8 cellular contexts compared by ENCODE assay signal in the genomic region with DNA sequence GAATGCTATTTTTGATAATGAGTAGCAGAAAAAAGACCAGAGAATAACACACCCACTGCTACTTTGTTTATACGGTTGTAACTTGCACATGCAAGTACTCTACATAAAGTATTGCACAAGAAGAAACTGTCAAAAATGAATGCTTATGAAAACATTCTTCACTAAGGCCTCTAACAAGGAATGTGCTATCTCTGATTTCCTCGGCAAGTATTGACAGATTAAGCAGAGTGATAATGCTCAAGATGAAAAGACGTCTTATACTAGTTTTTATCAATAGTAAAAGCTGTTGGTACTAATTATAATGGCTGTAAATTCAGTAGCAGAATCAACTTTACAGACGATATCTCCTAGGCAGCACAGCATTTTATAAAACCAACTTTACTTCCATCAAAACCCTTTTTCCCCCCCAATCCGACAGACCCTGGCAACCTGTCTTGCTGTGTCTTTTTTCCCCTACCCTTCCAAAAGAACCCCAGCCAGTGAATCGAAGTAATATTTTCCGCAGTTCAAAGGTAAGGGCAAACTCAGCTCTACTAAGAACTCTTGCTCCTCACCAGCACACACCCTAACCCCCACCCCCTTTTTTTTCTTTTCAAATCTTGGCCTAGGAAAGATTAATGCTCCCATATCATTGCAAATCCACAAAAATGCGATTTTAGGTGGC. TPM values are rescaled to one million over a fixed set of nuclear protein-coding genes. Genes with fewer than 3 reads are reported as not detected.
A peak's percentile ranks its signal among the peaks of the same experiment; 100 is the strongest.
DNase-seq lines count a peak whose midpoint lies in the region; ATAC-seq, FAIRE-seq and TF ChIP-seq lines count a peak whose summit lies in the region.

No MANE protein-coding gene starts in this region.

- intact Hi-C loops in heart left ventricle (cut with DNase I), result loop anchor here in 7 of 10 donors (1.0 to 10.0 kb wide), 8 partner anchors 54 to 201 kb away; partner anchors contain the start of gene OCIAD2 (in 1 of the 7)
- intact Hi-C loops in cardiac septum (cut with DNase I), result loop anchor here (5.0 to 10.0 kb wide), 4 partner anchors 54 to 201 kb away; no protein-coding TSS in a partner anchor

- no peak for FAIRE-seq in frontal cortex (lab: Jason Lieb, UNC)

- peak overlapping the region; percentile 91 to 98 (median 97) for H3K27ac ChIP-seq in heart left ventricle
- peak overlapping the region; percentile 89; the same call in 1 of the 2 replicates for H3K27ac ChIP-seq in SJCRH30
- peak overlapping the region; percentile 88 for H3K27ac ChIP-seq in osteoblast (ENCODE audit: low read depth, low read length)

- no peak for ATAC-seq in heart left ventricle
- ATAC-seq in GM19324 (IDR thresholded peaks at IDR 0.05; ENCODE audit: low FRiP score, unreplicated experiment), result no peak

- peaks cover 4 to 56% (median 48%) of the 10 kb centered on the region in 12 donors for H3K4me1 ChIP-seq in heart left ventricle
- H3K4me1 ChIP-seq in SJCRH30, result 0 out of 2 replicates have a peak, but pooled peaks cover 2% of the 10 kb centered on the region
- H3K4me1 ChIP-seq in osteoblast (ENCODE audit: insufficient read depth, low read length), result peaks cover 12% of the 10 kb centered on the region

- DNase-seq in heart left ventricle, result no peak
- no peak for DNase-seq in cardiac septum (ENCODE audit: low spot score)
- peak in 1 of 2 experiments; percentile 20 for DNase-seq in SJCRH30
- no peak for DNase-seq in epithelial cell of proximal tubule (ENCODE audit: low read depth)
- DNase-seq in osteoblast (ENCODE audit: insufficient read length, low spot score, missing footprints), result peak; percentile 76
- no peak for DNase-seq in NCI-H1436 (lab: John Stamatoyannopoulos, UW)
- DNase-seq in frontal cortex (ENCODE audit: low spot score in 2 of 2), result no peak

- TF ChIP-seq CTCF in heart left ventricle (IDR thresholded peaks at IDR 0.05), result no peak
- TF ChIP-seq CTCF in epithelial cell of proximal tubule (conservative IDR thresholded peaks at IDR 0.05; ENCODE audit: low read depth, low read length), result no peak
- no peak for TF ChIP-seq CTCF in osteoblast (IDR thresholded peaks at IDR 0.05; ENCODE audit: extremely low read depth, low read depth, low read length)

- TF ChIP-seq POLR2A in heart left ventricle (IDR thresholded peaks at IDR 0.05), result no peak

- peak overlapping the region; percentile 85 for H2AFZ ChIP-seq in osteoblast (ENCODE audit: low read length)

- peaks cover 13% of the 10 kb centered on the region for H4K20me1 ChIP-seq in osteoblast (ENCODE audit: insufficient read depth, low read length)

- peak overlapping the region; percentile 92 for H3K4me2 ChIP-seq in osteoblast (ENCODE audit: insufficient read depth, low read length)

- H3K27me3 ChIP-seq in heart left ventricle, result no peaks in the 10 kb centered on the region
- no peaks in the 10 kb centered on the region for H3K27me3 ChIP-seq in SJCRH30
- no peaks in the 10 kb centered on the region for H3K27me3 ChIP-seq in osteoblast (ENCODE audit: insufficient read depth, low read length)

- H3K36me3 ChIP-seq in heart left ventricle, result no peaks in the 10 kb centered on the region
- H3K36me3 ChIP-seq in SJCRH30, result no peaks in the 10 kb centered on the region
- H3K36me3 ChIP-seq in osteoblast (ENCODE audit: insufficient read depth, low read length), result no peaks in the 10 kb centered on the region

- H3K79me2 ChIP-seq in osteoblast (ENCODE audit: insufficient read depth, low read length), result peaks cover 52% of the 10 kb centered on the region

- H3K4me3 ChIP-seq in heart left ventricle, result peak overlapping the region; percentile 71 to 99 (median 94)
- peak overlapping the region; percentile 90 for H3K4me3 ChIP-seq in SJCRH30
- peak overlapping the region; percentile 76 for H3K4me3 ChIP-seq in epithelial cell of proximal tubule (ENCODE audit: low read depth, low read length)
- H3K4me3 ChIP-seq in osteoblast (ENCODE audit: insufficient read depth, low read length), result peak overlapping the region; percentile 86

- H3K9me3 ChIP-seq in heart left ventricle (no peaks in the 10 kb centered on the region), SJCRH30 (replicated peaks) (no peaks in the 10 kb centered on the region), osteoblast (ENCODE audit: low read depth, low read length) (no peaks in the 10 kb centered on the region)

- 0 to 1% (median 0%) methylated on average over 8 of the region's 8 CpGs for WGBS in heart left ventricle, 4 donors

RNA-seq across cellular contexts. Expression of gene FRYL, which starts 1.5 kb away (rescaled TPM):
- total RNA-seq in heart left ventricle (10 to 100 TPM; 27.0 to 61.3 (median 36.3) TPM), cardiac septum (41.0 TPM), epithelial cell of proximal tubule (22.5 and 31.3 TPM in 2 replicates), osteoblast (39.2 and 42.0 TPM in 2 replicates), frontal cortex (60.7 TPM)
- polyA plus RNA-seq in heart left ventricle, result 10 to 100 TPM; 12.3 to 18.7 TPM
- 57.3 and 67.7 TPM in 2 replicates for total RNA-seq in SJCRH30 (2014; rRNA removed; shearing (Covaris generic))

RNA-seq across cellular contexts. Expression of gene OCIAD1, which starts 52.3 kb away (rescaled TPM):
- 100 to 1,000 TPM; 102 to 175 (median 137) TPM for total RNA-seq in heart left ventricle
- 100 to 1,000 TPM; 132 to 133 TPM for polyA plus RNA-seq in heart left ventricle
- 137 TPM for total RNA-seq in cardiac septum
- 168 and 181 TPM in 2 replicates for total RNA-seq in SJCRH30 (2014; rRNA removed; shearing (Covaris generic))
- 102 and 165 TPM in 2 replicates for total RNA-seq in epithelial cell of proximal tubule
- 78.2 and 87.5 TPM in 2 replicates for total RNA-seq in osteoblast
- total RNA-seq in frontal cortex, result 179 TPM
